Comparison of ENCODE assay signal across 22 cellular contexts in the genomic region with DNA sequence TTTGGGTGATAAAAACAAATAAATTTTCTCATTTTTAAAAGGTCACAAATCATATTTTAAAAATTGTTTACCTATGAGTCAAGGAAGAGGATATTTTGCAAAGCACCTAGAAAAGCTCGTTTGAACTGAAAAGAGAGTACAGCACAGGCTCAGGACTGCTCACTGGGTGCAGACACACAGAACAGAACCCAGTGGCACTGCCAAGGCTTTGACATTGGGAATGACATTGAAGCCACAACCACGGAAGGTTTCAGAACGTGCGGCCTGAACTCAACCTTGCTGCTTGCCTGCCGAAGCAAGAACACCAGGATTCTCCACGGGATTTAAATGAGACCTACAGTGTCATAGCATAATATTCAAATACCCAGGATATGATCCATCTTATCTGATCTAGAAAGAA.
DNase-seq lines count a peak whose midpoint lies in the region; ATAC-seq and TF ChIP-seq lines count a peak whose summit lies in the region.
"Had no signal": no experiment of that assay in that cellular context is flagged by ENCODE, and none has a peak within 500 bp of the region (broad histone marks: within the 10 kb centered on the region; RNA-seq: fewer than 3 reads in every experiment).

No MANE protein-coding gene starts in this region.

- WGBS in thyroid gland, 2 donors: 83% methylated on average over 6 of the region's 6 CpGs

- H3K9me3 ChIP-seq in left ventricle myocardium inferior (replicated peaks): peaks cover 20% of the 10 kb centered on the region
- no peaks in the 10 kb centered on the region for H3K9me3 ChIP-seq in SK-N-MC (ENCODE audit: low read depth, low read length)
- H3K9me3 ChIP-seq in thyroid gland: no peaks in the 10 kb centered on the region
- H3K9me3 ChIP-seq: A549, BE2C had no signal

- no peak for TF ChIP-seq POLR2A in thyroid gland (IDR thresholded peaks at IDR 0.05)

- H3K4me3 ChIP-seq in left ventricle myocardium inferior (no peak overlapping the region), SK-N-MC (no peak overlapping the region), thyroid gland (replicated peaks in 1 of 3) (no peak overlapping the region)
- H3K4me3 ChIP-seq: A549; BLaER1 treated with 17β-estradiol and CSF1 and Interleukin-3, amounts not matched to agents 10 nM and 100 nM; GM12878; GM23248 had no signal

- peaks cover 29% of the 10 kb centered on the region for H3K27me3 ChIP-seq in left ventricle myocardium inferior (ENCODE audit: low read depth)
- no peaks in the 10 kb centered on the region for H3K27me3 ChIP-seq in thyroid gland
- H3K27me3 ChIP-seq: BE2C; BLaER1 treated with 17β-estradiol and CSF1 and Interleukin-3, amounts not matched to agents 10 nM and 100 nM had no signal

- peak; percentile 88 for ATAC-seq in Right ventricle myocardium superior (ENCODE audit: poor library complexity)
- no peak for ATAC-seq in HG03354 (IDR thresholded peaks at IDR 0.05; ENCODE audit: poor library complexity, severe bottlenecking, unreplicated experiment)
- ATAC-seq: A549, GM12878, HCT116 had no signal

- intact Hi-C loops in Right ventricle myocardium superior (cut with DNase I) (no loop called here), left ventricle myocardium inferior (cut with micrococcal nuclease) (no loop called here), thyroid gland (cut with DNase I) (no loop called here)

- TF ChIP-seq CTCF in left ventricle myocardium inferior (IDR thresholded peaks at IDR 0.05; ENCODE audit: borderline replicate concordance): no peak
- no peak for TF ChIP-seq CTCF in thyroid gland (IDR thresholded peaks at IDR 0.05)

- DNase-seq in Right ventricle myocardium superior (no peak), left ventricle myocardium inferior (no peak), NCI-H526 (lab: John Stamatoyannopoulos, UW) (peak; percentile 50 to 82), SK-N-MC (ENCODE audit: low read depth, low spot score) (no peak), thyroid gland (no peak)
- DNase-seq: 8988T; ACHN; AML-193; BE2C; CD4-positive, alpha-beta T cell; CD8-positive, alpha-beta memory T cell; DMS 273 treated with DMSO at 0.1 percent for 48 hours; DMS79; EL; GDM1; GM23248; H9 had no signal

- H3K27ac ChIP-seq in left ventricle myocardium inferior (replicated peaks) (no peak overlapping the region), SK-N-MC (peak overlapping the region; percentile 73; the same call in 1 of the 2 replicates), thyroid gland (no peak overlapping the region)
- H3K27ac ChIP-seq: A549; BLaER1 treated with 17β-estradiol and CSF1 and Interleukin-3, amounts not matched to agents 10 nM and 100 nM; GM23248 had no signal

- peak overlapping the region; percentile 8 for H3K9ac ChIP-seq in SK-N-MC (ENCODE audit: insufficient read length)
- H3K9ac ChIP-seq: BLaER1 treated with 17β-estradiol and CSF1 and Interleukin-3, amounts not matched to agents 10 nM and 100 nM; GM23248 had no signal

- no peaks in the 10 kb centered on the region for H3K36me3 ChIP-seq in left ventricle myocardium inferior
- no peaks in the 10 kb centered on the region for H3K36me3 ChIP-seq in SK-N-MC (ENCODE audit: insufficient read depth, low read length)
- no peaks in the 10 kb centered on the region for H3K36me3 ChIP-seq in thyroid gland
- H3K36me3 ChIP-seq: BE2C; BLaER1 treated with 17β-estradiol and CSF1 and Interleukin-3, amounts not matched to agents 10 nM and 100 nM had no signal

- H3K4me1 ChIP-seq in left ventricle myocardium inferior (peaks cover 21% of the 10 kb centered on the region), thyroid gland (no peaks in the 10 kb centered on the region)
- H3K4me1 ChIP-seq: A549; BE2C; BLaER1 treated with 17β-estradiol and CSF1 and Interleukin-3, amounts not matched to agents 10 nM and 100 nM had no signal

Comparison
In these comparisons a context has a peak if more than half of its experiments do, and no peak if none do; other contexts are left out.
1. DNase-seq: peak in NCI-H526 (2 of 2); none in Right ventricle myocardium superior (single experiment), left ventricle myocardium inferior (single experiment), SK-N-MC (single experiment) and thyroid gland (0 of 2).